Comparison of ENCODE assay signal across 9 cellular contexts in the genomic region with DNA sequence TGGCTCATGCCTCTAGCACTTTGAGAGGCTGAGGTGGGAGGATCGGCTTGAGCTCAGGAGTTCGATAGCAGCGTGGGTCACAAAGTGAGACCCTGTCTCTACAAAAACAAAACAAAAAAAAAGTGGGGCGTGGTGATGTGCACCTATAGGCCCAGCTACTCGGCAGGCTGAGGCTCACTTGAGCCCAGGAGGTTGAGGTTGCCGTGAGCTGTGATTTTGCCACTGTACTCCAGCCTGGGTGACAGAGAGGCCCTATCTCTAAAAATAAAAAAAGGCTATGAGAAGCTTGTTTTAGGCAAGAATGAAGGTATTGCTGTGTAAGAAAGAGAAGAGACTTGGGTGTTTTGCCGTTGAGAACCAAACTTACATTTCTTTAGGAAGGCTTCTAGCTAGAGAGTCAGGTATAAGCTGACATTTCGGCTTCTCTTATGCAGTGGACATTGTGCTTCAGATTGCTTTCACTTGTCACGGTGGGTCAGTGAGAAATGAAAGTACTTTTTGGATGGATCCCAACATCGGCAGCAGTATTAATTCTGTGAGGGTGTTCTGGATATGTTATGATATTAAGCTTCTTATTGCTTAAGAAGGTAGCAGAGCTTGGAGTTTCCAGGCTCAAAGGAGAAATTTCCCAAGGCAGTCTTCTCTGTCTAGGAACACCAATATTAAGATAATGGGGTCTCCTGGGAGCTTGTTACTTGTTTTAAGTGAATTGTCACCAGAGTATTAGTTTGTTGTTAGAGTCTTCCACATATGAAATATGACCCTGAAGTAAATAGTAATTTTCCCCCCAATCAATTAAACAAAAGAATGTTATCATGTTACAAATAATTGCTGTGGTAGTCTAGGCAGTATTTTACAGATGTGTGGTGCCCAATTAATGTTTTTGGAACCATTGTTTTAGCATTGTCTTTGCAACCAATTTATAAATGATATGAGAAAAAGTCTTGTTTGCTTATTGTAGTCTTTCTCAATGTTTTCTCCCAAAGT. TPM values are rescaled to one million over a fixed set of nuclear protein-coding genes. Genes with fewer than 3 reads are reported as not detected.
DNase-seq lines count a peak whose midpoint lies in the region; ATAC-seq and TF ChIP-seq lines count a peak whose summit lies in the region.
"Had no signal": no experiment of that assay in that cellular context is flagged by ENCODE, and none has a peak within 500 bp of the region (broad histone marks: within the 10 kb centered on the region; RNA-seq: fewer than 3 reads in every experiment).

No MANE protein-coding gene starts in this region.

- peak in 1 of 2 donors; percentile 13 for ATAC-seq in gastrocnemius medialis
- ATAC-seq in GM21423 (IDR thresholded peaks at IDR 0.05; ENCODE audit: unreplicated experiment): no peak

- DNase-seq in GM12864 (ENCODE audit: low read depth): no peak
- DNase-seq in NCI-H748 treated with DMSO at 0.1 percent for 48 hours (lab: John Stamatoyannopoulos, UW): peak; percentile 15
- DNase-seq in esophagus squamous epithelium (lab: John Stamatoyannopoulos, UW): no peak
- DNase-seq in gastrocnemius medialis: no peak
- no peak for DNase-seq in NK-92 (lab: John Stamatoyannopoulos, UW; ENCODE audit: unreplicated experiment)
- no peak for DNase-seq in tibial nerve (ENCODE audit: low spot score in 2 of 2)
- no peak for DNase-seq in T-helper 9 cell
- DNase-seq: effector CD4-positive, alpha-beta T cell had no signal

- H3K9me3 ChIP-seq in esophagus squamous epithelium (no peaks in the 10 kb centered on the region), gastrocnemius medialis (no peaks in the 10 kb centered on the region), tibial nerve (no peaks in the 10 kb centered on the region)

- TF ChIP-seq CTCF in GM12864 (IDR thresholded peaks at IDR 0.05; ENCODE audit: low read depth, low read length, missing control alignments) (no peak), esophagus squamous epithelium (IDR thresholded peaks at IDR 0.05) (no peak), gastrocnemius medialis (IDR thresholded peaks at IDR 0.05 in 4 of 5, conservative IDR thresholded peaks at IDR 0.05 in 1 of 5) (no peak), tibial nerve (IDR thresholded peaks at IDR 0.05) (no peak)

- no peaks in the 10 kb centered on the region for H3K27me3 ChIP-seq in esophagus squamous epithelium
- H3K27me3 ChIP-seq in gastrocnemius medialis: no peaks in the 10 kb centered on the region
- H3K27me3 ChIP-seq in tibial nerve: no peaks in the 10 kb centered on the region

- intact Hi-C loops in esophagus squamous epithelium (cut with DNase I) (no loop called here), gastrocnemius medialis (cut with DNase I; ENCODE audit: low total_unique reads) (no loop called here)

- no peak for TF ChIP-seq EP300 in tibial nerve (IDR thresholded peaks at IDR 0.05)

- TF ChIP-seq POLR2A in esophagus squamous epithelium (IDR thresholded peaks at IDR 0.05) (no peak), gastrocnemius medialis (IDR thresholded peaks at IDR 0.05) (no peak), tibial nerve (IDR thresholded peaks at IDR 0.05) (no peak)

- H3K4me3 ChIP-seq in GM12864 (ENCODE audit: low read depth, low read length) (peak overlapping the region; percentile 4), esophagus squamous epithelium (peak overlapping the region in 2 of 4 donors; percentile 4 to 29), gastrocnemius medialis (peak overlapping the region; percentile 29 to 43 (median 33)), tibial nerve (no peak overlapping the region)

- H3K27ac ChIP-seq in esophagus squamous epithelium: peak overlapping the region in 3 of 4 donors; percentile 50 to 63 (median 62)
- peak overlapping the region; percentile 74 to 98 (median 82) for H3K27ac ChIP-seq in gastrocnemius medialis
- peak overlapping the region in 2 of 4 donors; percentile 11 to 13 for H3K27ac ChIP-seq in tibial nerve

- 55 to 68% methylated on average over 10 of the region's 10 CpGs for WGBS in esophagus squamous epithelium, 2 donors
- 69 to 73% methylated on average over 10 of the region's 10 CpGs for WGBS in tibial nerve, 2 donors

- in situ Hi-C loops in gastrocnemius medialis (cut with MboI; ENCODE audit: low sequenced_read_pairs in 4 of 4): no loop called here

- H3K4me1 ChIP-seq in esophagus squamous epithelium (peaks cover 28 to 75% (median 44%) of the 10 kb centered on the region in 3 donors), gastrocnemius medialis (peaks cover 65 to 76% of the 10 kb centered on the region in 2 donors), tibial nerve (peaks cover 0 to 54% (median 15%) of the 10 kb centered on the region in 4 donors)

- H3K36me3 ChIP-seq in esophagus squamous epithelium: peaks cover 0 to 19% (median 0%) of the 10 kb centered on the region in 3 donors
- H3K36me3 ChIP-seq in gastrocnemius medialis: no peaks in the 10 kb centered on the region
- peaks cover 0 to 5% (median 0%) of the 10 kb centered on the region in 3 donors for H3K36me3 ChIP-seq in tibial nerve

RNA-seq across cellular contexts. Expression of a gene that starts 17.6 kb away (rescaled TPM):
- total RNA-seq in esophagus squamous epithelium (10 to 100 TPM in 3 of 4 donors, 1 to 10 TPM in 1; 9.2 to 14.7 (median 12.4) TPM), gastrocnemius medialis (10 to 100 TPM in 1 of 4 donors, 1 to 10 TPM in 3; 4.6 to 21.4 (median 9.5) TPM), tibial nerve (10 to 100 TPM in 3 of 4 donors, 1 to 10 TPM in 1; 8.7 to 19.9 (median 12.1) TPM)

Comparison
In these comparisons a context has a peak if more than half of its experiments do, and no peak if none do; other contexts are left out.
1. H3K4me3 ChIP-seq: peak in GM12864 (single experiment) and gastrocnemius medialis (4 of 4); none in tibial nerve (0 of 4).